17 cellular contexts compared by ENCODE assay signal in the genomic region with DNA sequence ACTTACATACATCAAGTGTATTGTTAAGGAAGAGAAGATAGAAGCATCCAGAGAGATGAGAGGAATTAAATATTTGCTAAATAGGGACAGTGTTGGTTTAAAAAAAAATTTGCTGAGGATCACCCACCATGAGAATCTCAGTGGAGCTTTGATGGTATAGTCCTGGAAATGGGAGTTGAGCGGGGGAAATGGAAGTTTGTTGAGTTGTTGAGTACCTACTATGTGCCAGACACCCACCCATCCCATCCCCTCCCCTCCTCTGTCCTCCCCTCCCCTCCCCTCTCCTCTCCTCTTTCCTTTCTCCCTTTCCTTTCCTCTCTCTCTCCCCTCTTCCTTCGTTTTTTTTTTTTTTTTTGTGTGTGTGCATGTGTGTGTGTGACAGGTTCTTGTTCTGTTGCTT. TPM values are rescaled to one million over a fixed set of nuclear protein-coding genes. Genes with fewer than 3 reads are reported as not detected.
DNase-seq lines count a peak whose midpoint lies in the region; ATAC-seq, FAIRE-seq and TF ChIP-seq lines count a peak whose summit lies in the region.
"Had no signal": no experiment of that assay in that cellular context is flagged by ENCODE, and none has a peak within 500 bp of the region (broad histone marks: within the 10 kb centered on the region; RNA-seq: fewer than 3 reads in every experiment).

No MANE protein-coding gene starts in this region.

- FAIRE-seq in HepG2 (lab: Jason Lieb, UNC) = no peak
- FAIRE-seq: A204.1, D721Med, G401.6, GM12891, GM19239, H1 had no signal

- peaks cover 7% of the 10 kb centered on the region for H3K27me3 Mint-ChIP-seq in endothelial cell (ENCODE audit: unreplicated experiment)

- H3K4me3 ChIP-seq in HepG2 (replicated peaks in 1 of 3; ENCODE audit: insufficient read depth in 1 of 3, low read depth in 2 of 3, low read length in 3 of 3) = no peak overlapping the region
- H3K4me3 ChIP-seq in right lobe of liver = no peak overlapping the region

- TF ChIP-seq EP300 in HepG2 (IDR thresholded peaks at IDR 0.05; ENCODE audit: low read depth in 2 of 2, low read length in 2 of 2) (no peak), HepG2 (CRISPR knock-in tag; IDR thresholded peaks at IDR 0.05; ENCODE audit: borderline replicate concordance) (no peak)

- H4K20me1 ChIP-seq in HepG2 (ENCODE audit: insufficient read depth, low read length) = no peaks in the 10 kb centered on the region

- DNase-seq in HepG2 (ENCODE audit: low spot score) = no peak
- DNase-seq in right lobe of liver = no peak
- no peak for DNase-seq in endothelial cell (ENCODE audit: low spot score)
- no peak for DNase-seq in stimulated activated effector memory CD8-positive, alpha-beta T cell treated with anti-CD3 and anti-CD28 coated beads, Interleukin-12 subunit alpha, Interleukin-12 subunit beta, amount 100 ng/mL, for 72 hours (ENCODE audit: low spot score in 2 of 2)
- no peak for DNase-seq in NCI-H82 (lab: John Stamatoyannopoulos, UW)
- DNase-seq: ACHN; BE2C; Caco-2; CD4-positive, alpha-beta T cell; H9 had no signal

- CTCF ChIA-PET in HepG2 (lab: Yijun Ruan, JAX; ENCODE audit: low intra/inter-chr PET ratio, low total read pairs) = no interaction called here

- H3K9me3 ChIP-seq in HepG2 (ENCODE audit: low read length) = no peaks in the 10 kb centered on the region
- H3K9me3 ChIP-seq in right lobe of liver = no peaks in the 10 kb centered on the region
- H3K9me3 ChIP-seq: BE2C, Caco-2 had no signal

- no peak overlapping the region for H3K27ac ChIP-seq in HepG2 (ENCODE audit: extremely low read length, insufficient read depth, low read length)
- no peak overlapping the region for H3K27ac ChIP-seq in right lobe of liver

- in situ Hi-C loops in HepG2 (cut with HindIII; ENCODE audit: extremely low pct_ligation_motif_present, low pct_unique_long_range_greater_than_20kb) = no loop called here

- POLR2A ChIA-PET in HepG2 (lab: Yijun Ruan, JAX) = interaction anchor here (1.2 kb wide), 1 partner anchor 17 kb away, joined by 5 read pairs; no protein-coding TSS in a partner anchor

- H3K9me3 Mint-ChIP-seq in endothelial cell (ENCODE audit: unreplicated experiment) = no peaks in the 10 kb centered on the region
- H3K9me3 Mint-ChIP-seq in stimulated activated effector memory CD8-positive, alpha-beta T cell treated with anti-CD3 and anti-CD28 coated beads, Interleukin-12 subunit alpha, Interleukin-12 subunit beta, amount 100 ng/mL, for 72 hours = no peaks in the 10 kb centered on the region
- H3K9me3 Mint-ChIP-seq: CD4-positive, alpha-beta T cell had no signal

- intact Hi-C loops in HepG2 (cut with micrococcal nuclease; ENCODE audit: unreplicated experiment) = no loop called here
- intact Hi-C loops in right lobe of liver (cut with DNase I) = no loop called here

- no peak for TF ChIP-seq CTCF in HepG2 (CRISPR knock-in tag; IDR thresholded peaks at IDR 0.05)
- no peak for TF ChIP-seq CTCF in right lobe of liver (IDR thresholded peaks at IDR 0.05)
- no peak for TF ChIP-seq CTCF in endothelial cell (IDR thresholded peaks at IDR 0.05; ENCODE audit: unreplicated experiment)

- WGBS in HepG2 (ENCODE audit: low lambda C conversion rate) = 18% methylated on average over 2 of the region's 2 CpGs
- WGBS in right lobe of liver (ENCODE audit: insufficient coverage, low coverage, low lambda C conversion rate, missing lambda C conversion rate) = 51% methylated on average over 2 of the region's 2 CpGs

- no peak for TF ChIP-seq POLR2A in HepG2 (IDR thresholded peaks at IDR 0.05; ENCODE audit: insufficient read depth in 1 of 2, low read depth in 2 of 2, low read length in 2 of 2)
- TF ChIP-seq POLR2A in right lobe of liver (IDR thresholded peaks at IDR 0.05) = no peak

- BruUV-seq in HepG2 (replicated peaks; lab: Mats Ljungman, UMichigan) = no TSS peak

- ATAC-seq in HepG2 (no peak), right lobe of liver (no peak), HG03432 (IDR thresholded peaks at IDR 0.05; ENCODE audit: unreplicated experiment) (no peak)
- ATAC-seq in stimulated activated effector memory CD8-positive, alpha-beta T cell treated with anti-CD3 and anti-CD28 coated beads, Interleukin-12 subunit alpha, Interleukin-12 subunit beta, amount 100 ng/mL, for 72 hours = no peak

- no peak for TF ChIP-seq RAD21 in HepG2 (CRISPR knock-in tag; IDR thresholded peaks at IDR 0.05)

- H3K9ac ChIP-seq in HepG2 (ENCODE audit: insufficient read depth, low read depth, low read length) = no peak overlapping the region

- H3K4me3 Mint-ChIP-seq in endothelial cell (ENCODE audit: unreplicated experiment) = peak overlapping the region; percentile 23
- no peak overlapping the region for H3K4me3 Mint-ChIP-seq in stimulated activated effector memory CD8-positive, alpha-beta T cell treated with anti-CD3 and anti-CD28 coated beads, Interleukin-12 subunit alpha, Interleukin-12 subunit beta, amount 100 ng/mL, for 72 hours
- H3K4me3 Mint-ChIP-seq: CD4-positive, alpha-beta T cell; H9 had no signal

- H3K27ac Mint-ChIP-seq in endothelial cell (ENCODE audit: unreplicated experiment) = no peak overlapping the region
- H3K27ac Mint-ChIP-seq in stimulated activated effector memory CD8-positive, alpha-beta T cell treated with anti-CD3 and anti-CD28 coated beads, Interleukin-12 subunit alpha, Interleukin-12 subunit beta, amount 100 ng/mL, for 72 hours = peak overlapping the region; percentile 32
- H3K27ac Mint-ChIP-seq: CD4-positive, alpha-beta T cell had no signal

- no peaks in the 10 kb centered on the region for H3K36me3 Mint-ChIP-seq in endothelial cell (ENCODE audit: low read depth, unreplicated experiment)
- H3K36me3 Mint-ChIP-seq in stimulated activated effector memory CD8-positive, alpha-beta T cell treated with anti-CD3 and anti-CD28 coated beads, Interleukin-12 subunit alpha, Interleukin-12 subunit beta, amount 100 ng/mL, for 72 hours = no peaks in the 10 kb centered on the region

- H3K27me3 ChIP-seq in HepG2 (ENCODE audit: control insufficient read depth in 1 of 2, insufficient read depth in 2 of 2, low read length in 2 of 2) = 0 out of 5 replicates have a peak, but pooled peaks cover 0 to 4% of the 10 kb centered on the region in 2 experiments
- no peaks in the 10 kb centered on the region for H3K27me3 ChIP-seq in right lobe of liver
- H3K27me3 ChIP-seq: BE2C had no signal

- 0 out of 5 replicates have a peak, but pooled peaks cover 0 to 3% of the 10 kb centered on the region in 2 experiments for H3K36me3 ChIP-seq in HepG2 (replicated peaks in 1 of 2; ENCODE audit: control insufficient read depth in 1 of 2, insufficient read depth in 2 of 2, low read length in 2 of 2)
- H3K36me3 ChIP-seq in right lobe of liver = peaks cover 0 to 4% (median 0%) of the 10 kb centered on the region in 4 donors
- H3K36me3 ChIP-seq: BE2C had no signal

- no peaks in the 10 kb centered on the region for H3K79me2 ChIP-seq in HepG2 (ENCODE audit: insufficient read depth, low read length)

- peaks cover 12% of the 10 kb centered on the region for H3K4me1 Mint-ChIP-seq in endothelial cell (ENCODE audit: unreplicated experiment)
- peaks cover 9% of the 10 kb centered on the region for H3K4me1 Mint-ChIP-seq in stimulated activated effector memory CD8-positive, alpha-beta T cell treated with anti-CD3 and anti-CD28 coated beads, Interleukin-12 subunit alpha, Interleukin-12 subunit beta, amount 100 ng/mL, for 72 hours

- H2AFZ ChIP-seq in HepG2 (ENCODE audit: low read length) = no peak overlapping the region

- H3K4me2 ChIP-seq in HepG2 (ENCODE audit: low read depth, low read length) = no peak overlapping the region

- H3K4me1 ChIP-seq in HepG2 (ENCODE audit: insufficient read depth, low read length) = peaks cover 71% of the 10 kb centered on the region
- H3K4me1 ChIP-seq in right lobe of liver = peaks cover 0 to 30% (median 0%) of the 10 kb centered on the region in 4 donors

RNA-seq across cellular contexts. Expression of a gene that starts 4.7 kb away (rescaled TPM):
- not detected in 2 replicates for total RNA-seq in HepG2 (2016; rRNA removed; fragmentation: Illumina TruSeq; extraction: Trizol)
- not detected in 2 replicates for total RNA-seq in HepG2 (2016; cell fraction: cytosol; rRNA removed; fragmentation: Illumina TruSeq; extraction: Trizol; ENCODE audit: low read depth)
- not detected in 2 replicates for total RNA-seq in HepG2 (2016; cell fraction: insoluble cytoplasmic fraction; rRNA removed; fragmentation: Illumina TruSeq; extraction: Trizol)
- total RNA-seq in HepG2 (2016; cell fraction: membrane; rRNA removed; fragmentation: Illumina TruSeq; extraction: Trizol) = not detected in 2 replicates
- total RNA-seq in HepG2 (2016; cell fraction: nucleus; rRNA removed; fragmentation: Illumina TruSeq; extraction: Trizol) = not detected in 2 replicates
- polyA plus RNA-seq in HepG2 (2011; rRNA removed) = not detected in 2 replicates
- polyA plus RNA-seq in HepG2 (2011; cell fraction: cytosol; rRNA removed) = not detected in 2 replicates
- polyA plus RNA-seq in HepG2 (2011; cell fraction: nucleus; rRNA removed) = not detected in 2 replicates
- polyA plus RNA-seq in HepG2 (2012) = not detected in 2 replicates
- not detected in 2 replicates for polyA plus RNA-seq in HepG2 (2016; cell fraction: cytosol; fragmentation: Illumina TruSeq; extraction: Trizol; ENCODE audit: low read depth)
- not detected in 2 replicates for polyA plus RNA-seq in HepG2 (2016; cell fraction: insoluble cytoplasmic fraction; fragmentation: Illumina TruSeq; extraction: Trizol; ENCODE audit: low read depth)
- not detected in 2 replicates for polyA plus RNA-seq in HepG2 (2016; cell fraction: membrane; fragmentation: Illumina TruSeq; extraction: Trizol; ENCODE audit: low read depth)
- not detected in 2 replicates for polyA plus RNA-seq in HepG2 (2016; cell fraction: nucleus; fragmentation: Illumina TruSeq; extraction: Trizol; ENCODE audit: insufficient read depth, low read depth)
- polyA minus RNA-seq in HepG2 (2011; rRNA and poly(A)+ RNA removed; ENCODE audit: low replicate concordance) = not detected in 2 replicates
- polyA minus RNA-seq in HepG2 (2011; cell fraction: cytosol; rRNA and poly(A)+ RNA removed) = not detected in 2 replicates
- polyA minus RNA-seq in HepG2 (2011; cell fraction: nucleus; rRNA and poly(A)+ RNA removed) = not detected in 2 replicates
- total RNA-seq in right lobe of liver = not detected
- 0.13 TPM for total RNA-seq in endothelial cell (ENCODE audit: unreplicated experiment)
- total RNA-seq: Caco-2; CD4-positive, alpha-beta T cell; H1; H9 had no signal

RNA-seq across cellular contexts. Expression of a gene that starts 10.5 kb away (rescaled TPM):
- total RNA-seq in HepG2 (2016; rRNA removed; fragmentation: Illumina TruSeq; extraction: Trizol) (0.77 and 1.2 TPM in 2 replicates), right lobe of liver (1 to 10 TPM; 2.8 to 6.3 (median 4.8) TPM), endothelial cell (ENCODE audit: unreplicated experiment) (26.0 TPM)
- 0.26 and 0.40 TPM in 2 replicates for total RNA-seq in HepG2 (2016; cell fraction: cytosol; rRNA removed; fragmentation: Illumina TruSeq; extraction: Trizol; ENCODE audit: low read depth)
- total RNA-seq in HepG2 (2016; cell fraction: insoluble cytoplasmic fraction; rRNA removed; fragmentation: Illumina TruSeq; extraction: Trizol) = 0.76 and 0.78 TPM in 2 replicates
- 0.28 and 0.45 TPM in 2 replicates for total RNA-seq in HepG2 (2016; cell fraction: membrane; rRNA removed; fragmentation: Illumina TruSeq; extraction: Trizol)
- 0.47 and 0.91 TPM in 2 replicates for total RNA-seq in HepG2 (2016; cell fraction: nucleus; rRNA removed; fragmentation: Illumina TruSeq; extraction: Trizol)
- 0.86 TPM in 2 replicates for polyA plus RNA-seq in HepG2 (2011; rRNA removed)
- 0.91 and 1.1 TPM in 2 replicates for polyA plus RNA-seq in HepG2 (2011; cell fraction: cytosol; rRNA removed)
- polyA plus RNA-seq in HepG2 (2011; cell fraction: nucleus; rRNA removed) = 0.96 and 1.1 TPM in 2 replicates
- polyA plus RNA-seq in HepG2 (2012) = 0.19 and 0.53 TPM in 2 replicates
- polyA plus RNA-seq in HepG2 (2016; cell fraction: cytosol; fragmentation: Illumina TruSeq; extraction: Trizol; ENCODE audit: low read depth) = 0.25 and 0.45 TPM in 2 replicates
- 0.39 and 0.53 TPM in 2 replicates for polyA plus RNA-seq in HepG2 (2016; cell fraction: insoluble cytoplasmic fraction; fragmentation: Illumina TruSeq; extraction: Trizol; ENCODE audit: low read depth)
- 0.16 and 0.49 TPM in 2 replicates for polyA plus RNA-seq in HepG2 (2016; cell fraction: membrane; fragmentation: Illumina TruSeq; extraction: Trizol; ENCODE audit: low read depth)
- 1.1 and 1.6 TPM in 2 replicates for polyA plus RNA-seq in HepG2 (2016; cell fraction: nucleus; fragmentation: Illumina TruSeq; extraction: Trizol; ENCODE audit: insufficient read depth, low read depth)
- polyA minus RNA-seq in HepG2 (2011; rRNA and poly(A)+ RNA removed; ENCODE audit: low replicate concordance) = 0.94 TPM in 1 of 2 replicates, not detected in the other
- polyA minus RNA-seq in HepG2 (2011; cell fraction: cytosol; rRNA and poly(A)+ RNA removed) = not detected in 2 replicates
- not detected in 2 replicates for polyA minus RNA-seq in HepG2 (2011; cell fraction: nucleus; rRNA and poly(A)+ RNA removed)
- total RNA-seq: CD4-positive, alpha-beta T cell had no signal

RNA-seq across cellular contexts. Expression of a gene that starts 16.9 kb away (rescaled TPM):
- total RNA-seq in HepG2 (2016; rRNA removed; fragmentation: Illumina TruSeq; extraction: Trizol) (11.9 and 20.8 TPM in 2 replicates), right lobe of liver (10 to 100 TPM; 12.9 to 18.1 (median 15.1) TPM), endothelial cell (ENCODE audit: unreplicated experiment) (31.5 TPM)
- total RNA-seq in HepG2 (2016; cell fraction: cytosol; rRNA removed; fragmentation: Illumina TruSeq; extraction: Trizol; ENCODE audit: low read depth) = 5.1 and 5.5 TPM in 2 replicates
- total RNA-seq in HepG2 (2016; cell fraction: insoluble cytoplasmic fraction; rRNA removed; fragmentation: Illumina TruSeq; extraction: Trizol) = 11.0 and 17.9 TPM in 2 replicates
- 25.7 and 27.9 TPM in 2 replicates for total RNA-seq in HepG2 (2016; cell fraction: membrane; rRNA removed; fragmentation: Illumina TruSeq; extraction: Trizol)
- 16.9 and 17.9 TPM in 2 replicates for total RNA-seq in HepG2 (2016; cell fraction: nucleus; rRNA removed; fragmentation: Illumina TruSeq; extraction: Trizol)
- polyA plus RNA-seq in HepG2 (2011; rRNA removed) = 26.3 and 28.8 TPM in 2 replicates
- polyA plus RNA-seq in HepG2 (2011; cell fraction: cytosol; rRNA removed) = 33.9 and 41.8 TPM in 2 replicates
- polyA plus RNA-seq in HepG2 (2011; cell fraction: nucleus; rRNA removed) = 21.0 and 21.5 TPM in 2 replicates
- 29.6 and 32.1 TPM in 2 replicates for polyA plus RNA-seq in HepG2 (2012)
- polyA plus RNA-seq in HepG2 (2016; cell fraction: cytosol; fragmentation: Illumina TruSeq; extraction: Trizol; ENCODE audit: low read depth) = 16.4 and 19.4 TPM in 2 replicates
- 51.2 and 62.2 TPM in 2 replicates for polyA plus RNA-seq in HepG2 (2016; cell fraction: insoluble cytoplasmic fraction; fragmentation: Illumina TruSeq; extraction: Trizol; ENCODE audit: low read depth)
- 61.9 and 66.3 TPM in 2 replicates for polyA plus RNA-seq in HepG2 (2016; cell fraction: membrane; fragmentation: Illumina TruSeq; extraction: Trizol; ENCODE audit: low read depth)
- 50.4 and 51.8 TPM in 2 replicates for polyA plus RNA-seq in HepG2 (2016; cell fraction: nucleus; fragmentation: Illumina TruSeq; extraction: Trizol; ENCODE audit: insufficient read depth, low read depth)
- polyA minus RNA-seq in HepG2 (2011; rRNA and poly(A)+ RNA removed; ENCODE audit: low replicate concordance) = 92.7 and 163 TPM in 2 replicates
- 34.6 and 35.6 TPM in 2 replicates for polyA minus RNA-seq in HepG2 (2011; cell fraction: cytosol; rRNA and poly(A)+ RNA removed)
- 16.9 and 21.8 TPM in 2 replicates for polyA minus RNA-seq in HepG2 (2011; cell fraction: nucleus; rRNA and poly(A)+ RNA removed)

RNA-seq across cellular contexts. Expression of a gene that starts 30.3 kb away (rescaled TPM):
- total RNA-seq in HepG2 (2016; rRNA removed; fragmentation: Illumina TruSeq; extraction: Trizol) (6.0 and 7.2 TPM in 2 replicates), right lobe of liver (10 to 100 TPM in 2 of 6 experiments, 1 to 10 TPM in 4; 1.3 to 25.9 (median 4.6) TPM), endothelial cell (ENCODE audit: unreplicated experiment) (1.5 TPM)
- total RNA-seq in HepG2 (2016; cell fraction: cytosol; rRNA removed; fragmentation: Illumina TruSeq; extraction: Trizol; ENCODE audit: low read depth) = 1.1 and 1.7 TPM in 2 replicates
- total RNA-seq in HepG2 (2016; cell fraction: insoluble cytoplasmic fraction; rRNA removed; fragmentation: Illumina TruSeq; extraction: Trizol) = 6.5 and 7.1 TPM in 2 replicates
- 5.7 and 5.9 TPM in 2 replicates for total RNA-seq in HepG2 (2016; cell fraction: membrane; rRNA removed; fragmentation: Illumina TruSeq; extraction: Trizol)
- total RNA-seq in HepG2 (2016; cell fraction: nucleus; rRNA removed; fragmentation: Illumina TruSeq; extraction: Trizol) = 5.8 and 7.8 TPM in 2 replicates
- polyA plus RNA-seq in HepG2 (2011; rRNA removed) = 2.5 and 3.2 TPM in 2 replicates
- 2.2 TPM in 2 replicates for polyA plus RNA-seq in HepG2 (2011; cell fraction: cytosol; rRNA removed)
- polyA plus RNA-seq in HepG2 (2011; cell fraction: nucleus; rRNA removed) = 4.4 and 4.7 TPM in 2 replicates
- 2.5 and 3.0 TPM in 2 replicates for polyA plus RNA-seq in HepG2 (2012)
- 1.1 and 1.3 TPM in 2 replicates for polyA plus RNA-seq in HepG2 (2016; cell fraction: cytosol; fragmentation: Illumina TruSeq; extraction: Trizol; ENCODE audit: low read depth)
- 7.6 and 11.3 TPM in 2 replicates for polyA plus RNA-seq in HepG2 (2016; cell fraction: insoluble cytoplasmic fraction; fragmentation: Illumina TruSeq; extraction: Trizol; ENCODE audit: low read depth)
- 4.1 and 4.2 TPM in 2 replicates for polyA plus RNA-seq in HepG2 (2016; cell fraction: membrane; fragmentation: Illumina TruSeq; extraction: Trizol; ENCODE audit: low read depth)
- polyA plus RNA-seq in HepG2 (2016; cell fraction: nucleus; fragmentation: Illumina TruSeq; extraction: Trizol; ENCODE audit: insufficient read depth, low read depth) = 22.1 and 23.0 TPM in 2 replicates
- polyA minus RNA-seq in HepG2 (2011; rRNA and poly(A)+ RNA removed; ENCODE audit: low replicate concordance) = 5.4 and 5.9 TPM in 2 replicates
- polyA minus RNA-seq in HepG2 (2011; cell fraction: cytosol; rRNA and poly(A)+ RNA removed) = 4.0 and 5.4 TPM in 2 replicates
- 2.4 and 5.7 TPM in 2 replicates for polyA minus RNA-seq in HepG2 (2011; cell fraction: nucleus; rRNA and poly(A)+ RNA removed)

RNA-seq across cellular contexts. Expression of a gene that starts 34.3 kb away (rescaled TPM):
- total RNA-seq in HepG2 (2016; rRNA removed; fragmentation: Illumina TruSeq; extraction: Trizol) = 5.9 and 15.2 TPM in 2 replicates
- total RNA-seq in HepG2 (2016; cell fraction: cytosol; rRNA removed; fragmentation: Illumina TruSeq; extraction: Trizol; ENCODE audit: low read depth) = 0.97 and 1.4 TPM in 2 replicates
- total RNA-seq in HepG2 (2016; cell fraction: insoluble cytoplasmic fraction; rRNA removed; fragmentation: Illumina TruSeq; extraction: Trizol) = 5.2 and 13.8 TPM in 2 replicates
- total RNA-seq in HepG2 (2016; cell fraction: membrane; rRNA removed; fragmentation: Illumina TruSeq; extraction: Trizol) = 2.5 and 3.3 TPM in 2 replicates
- total RNA-seq in HepG2 (2016; cell fraction: nucleus; rRNA removed; fragmentation: Illumina TruSeq; extraction: Trizol) = 13.7 and 14.4 TPM in 2 replicates
- polyA plus RNA-seq in HepG2 (2011; rRNA removed) = 12.1 and 18.6 TPM in 2 replicates
- polyA plus RNA-seq in HepG2 (2011; cell fraction: cytosol; rRNA removed) = 33.4 and 50.2 TPM in 2 replicates
- 24.8 and 27.5 TPM in 2 replicates for polyA plus RNA-seq in HepG2 (2011; cell fraction: nucleus; rRNA removed)
- polyA plus RNA-seq in HepG2 (2012) = 4.0 and 15.6 TPM in 2 replicates
- polyA plus RNA-seq in HepG2 (2016; cell fraction: cytosol; fragmentation: Illumina TruSeq; extraction: Trizol; ENCODE audit: low read depth) = 0.68 and 0.83 TPM in 2 replicates
- polyA plus RNA-seq in HepG2 (2016; cell fraction: insoluble cytoplasmic fraction; fragmentation: Illumina TruSeq; extraction: Trizol; ENCODE audit: low read depth) = 3.9 and 5.4 TPM in 2 replicates
- polyA plus RNA-seq in HepG2 (2016; cell fraction: membrane; fragmentation: Illumina TruSeq; extraction: Trizol; ENCODE audit: low read depth) = 1.1 and 2.3 TPM in 2 replicates
- 18.8 and 20.4 TPM in 2 replicates for polyA plus RNA-seq in HepG2 (2016; cell fraction: nucleus; fragmentation: Illumina TruSeq; extraction: Trizol; ENCODE audit: insufficient read depth, low read depth)
- polyA minus RNA-seq in HepG2 (2011; rRNA and poly(A)+ RNA removed; ENCODE audit: low replicate concordance) = 29.9 and 104 TPM in 2 replicates
- 14.3 and 15.4 TPM in 2 replicates for polyA minus RNA-seq in HepG2 (2011; cell fraction: cytosol; rRNA and poly(A)+ RNA removed)
- 13.8 and 15.8 TPM in 2 replicates for polyA minus RNA-seq in HepG2 (2011; cell fraction: nucleus; rRNA and poly(A)+ RNA removed)
- 10 to 100 TPM in 4 of 6 experiments, 1 to 10 TPM in 2; 1.8 to 28.7 (median 12.5) TPM for total RNA-seq in right lobe of liver
- 78.3 TPM for total RNA-seq in endothelial cell (ENCODE audit: unreplicated experiment)
